11 cellular contexts compared by ENCODE assay signal in genomic region chr18:2917255-2918047, GRCh38.
DNase-seq lines count a peak whose midpoint lies in the region; ATAC-seq and TF ChIP-seq lines count a peak whose summit lies in the region.
"Had no signal": no experiment of that assay in that cellular context is flagged by ENCODE, and none has a peak within 500 bp of the region (broad histone marks: within the 10 kb centered on the region; RNA-seq: fewer than 3 reads in every experiment).

No MANE protein-coding gene starts in this region.

- no peak overlapping the region for H3K4me3 Mint-ChIP-seq in T-helper 1 cell treated with Interleukin-12 subunit alpha and Interleukin-12 subunit beta and Interleukin-4 antibody, amounts not matched to agents 30 μg/mL and 1 μg/mL, for 36 hours
- H3K4me3 Mint-ChIP-seq in stimulated activated effector memory CD8-positive, alpha-beta T cell treated with anti-CD3 and anti-CD28 coated beads, Interleukin-12 subunit alpha, Interleukin-12 subunit beta, amount 100 ng/mL, for 72 hours, result no peak overlapping the region
- H3K4me3 Mint-ChIP-seq: HFFc6 had no signal

- ATAC-seq in stimulated activated effector memory CD8-positive, alpha-beta T cell treated with anti-CD3 and anti-CD28 coated beads, Interleukin-12 subunit alpha, Interleukin-12 subunit beta, amount 100 ng/mL, for 72 hours, result no peak
- no peak for ATAC-seq in HG03432 (IDR thresholded peaks at IDR 0.05; ENCODE audit: unreplicated experiment)
- ATAC-seq: A549 had no signal

- H3K36me3 Mint-ChIP-seq in T-helper 1 cell treated with Interleukin-12 subunit alpha and Interleukin-12 subunit beta and Interleukin-4 antibody, amounts not matched to agents 30 μg/mL and 1 μg/mL, for 36 hours (ENCODE audit: low read depth), result peaks cover 50% of the 10 kb centered on the region
- H3K36me3 Mint-ChIP-seq in stimulated activated effector memory CD8-positive, alpha-beta T cell treated with anti-CD3 and anti-CD28 coated beads, Interleukin-12 subunit alpha, Interleukin-12 subunit beta, amount 100 ng/mL, for 72 hours, result peaks cover 99% of the 10 kb centered on the region

- no peaks in the 10 kb centered on the region for H3K9me2 ChIP-seq in OCI-LY1 (ENCODE audit: low read depth, low read length)

- peaks cover 15% of the 10 kb centered on the region for H3K4me1 Mint-ChIP-seq in T-helper 1 cell treated with Interleukin-12 subunit alpha and Interleukin-12 subunit beta and Interleukin-4 antibody, amounts not matched to agents 30 μg/mL and 1 μg/mL, for 36 hours (ENCODE audit: low read depth)
- peaks cover 15% of the 10 kb centered on the region for H3K4me1 Mint-ChIP-seq in stimulated activated effector memory CD8-positive, alpha-beta T cell treated with anti-CD3 and anti-CD28 coated beads, Interleukin-12 subunit alpha, Interleukin-12 subunit beta, amount 100 ng/mL, for 72 hours

- H3K36me3 ChIP-seq in OCI-LY1 (ENCODE audit: insufficient read depth, low read length), result peaks cover 19% of the 10 kb centered on the region; the same call in 1 of the 2 replicates

- TF ChIP-seq CTCF in OCI-LY1 (IDR thresholded peaks at IDR 0.05; ENCODE audit: low read length) (no peak), epithelial cell of proximal tubule (conservative IDR thresholded peaks at IDR 0.05; ENCODE audit: low read depth, low read length) (no peak)

- H3K4me1 ChIP-seq in OCI-LY1 (ENCODE audit: insufficient read depth, low read length, severe bottlenecking), result peaks cover 30% of the 10 kb centered on the region
- H3K4me1 ChIP-seq: A549 had no signal

- H3K9me3 Mint-ChIP-seq in T-helper 1 cell treated with Interleukin-12 subunit alpha and Interleukin-12 subunit beta and Interleukin-4 antibody, amounts not matched to agents 30 μg/mL and 1 μg/mL, for 36 hours, result no peaks in the 10 kb centered on the region
- H3K9me3 Mint-ChIP-seq in stimulated activated effector memory CD8-positive, alpha-beta T cell treated with anti-CD3 and anti-CD28 coated beads, Interleukin-12 subunit alpha, Interleukin-12 subunit beta, amount 100 ng/mL, for 72 hours, result no peaks in the 10 kb centered on the region
- H3K9me3 Mint-ChIP-seq: HFFc6 had no signal

- H3K27me3 ChIP-seq in OCI-LY1 (ENCODE audit: insufficient read depth, low read length), result no peaks in the 10 kb centered on the region

- H3K27me3 Mint-ChIP-seq in T-helper 1 cell treated with Interleukin-12 subunit alpha and Interleukin-12 subunit beta and Interleukin-4 antibody, amounts not matched to agents 30 μg/mL and 1 μg/mL, for 36 hours (ENCODE audit: low read depth), result no peaks in the 10 kb centered on the region

- H3K4me2 ChIP-seq in OCI-LY1 (ENCODE audit: low read length), result peak overlapping the region; percentile 56
- H3K4me2 ChIP-seq: A549 had no signal

- DNase-seq in T-helper 1 cell (no peak), epithelial cell of proximal tubule (ENCODE audit: low read depth) (no peak), mucosa of gallbladder (ENCODE audit: low spot score) (no peak), NCI-H1694 treated with DMSO at 0.1 percent for 48 hours (lab: John Stamatoyannopoulos, UW) (no peak)
- DNase-seq in stimulated activated effector memory CD8-positive, alpha-beta T cell treated with anti-CD3 and anti-CD28 coated beads, Interleukin-12 subunit alpha, Interleukin-12 subunit beta, amount 100 ng/mL, for 72 hours (ENCODE audit: low spot score in 2 of 2), result no peak
- DNase-seq: HFFc6, SHP77 had no signal

- H3K79me2 ChIP-seq in OCI-LY1 (ENCODE audit: insufficient read depth, low read length), result no peaks in the 10 kb centered on the region

- peak overlapping the region; percentile 95 for H3K27ac ChIP-seq in OCI-LY1 (ENCODE audit: low read depth, low read length, poor library complexity, severe bottlenecking)
- H3K27ac ChIP-seq: A549 had no signal

- H3F3A ChIP-seq in OCI-LY1 (ENCODE audit: insufficient read depth, low read length), result no peaks in the 10 kb centered on the region

- H2AFZ ChIP-seq in OCI-LY1 (ENCODE audit: low read length), result no peak overlapping the region

- no peaks in the 10 kb centered on the region for H3K9me3 ChIP-seq in OCI-LY1 (ENCODE audit: low read length)
- H3K9me3 ChIP-seq: A549 had no signal

- H3K9ac ChIP-seq in OCI-LY1 (ENCODE audit: low read length), result peak overlapping the region; percentile 59

- H4K20me1 ChIP-seq in OCI-LY1 (ENCODE audit: insufficient read depth, low read length), result no peaks in the 10 kb centered on the region

- peak overlapping the region; percentile 13 for H3K4me3 ChIP-seq in OCI-LY1 (ENCODE audit: low read depth, low read length, poor library complexity, severe bottlenecking)
- H3K4me3 ChIP-seq in epithelial cell of proximal tubule (ENCODE audit: low read depth, low read length), result peak overlapping the region; percentile 4
- H3K4me3 ChIP-seq: A549 had no signal

- peak overlapping the region; percentile 18 for H3K27ac Mint-ChIP-seq in T-helper 1 cell treated with Interleukin-12 subunit alpha and Interleukin-12 subunit beta and Interleukin-4 antibody, amounts not matched to agents 30 μg/mL and 1 μg/mL, for 36 hours
- peak overlapping the region; percentile 93 for H3K27ac Mint-ChIP-seq in stimulated activated effector memory CD8-positive, alpha-beta T cell treated with anti-CD3 and anti-CD28 coated beads, Interleukin-12 subunit alpha, Interleukin-12 subunit beta, amount 100 ng/mL, for 72 hours
